8 cellular contexts compared by ENCODE assay signal in genomic region chr2:28567076-28567471, GRCh38.
DNase-seq lines count a peak whose midpoint lies in the region; ATAC-seq, FAIRE-seq and TF ChIP-seq lines count a peak whose summit lies in the region.

No MANE protein-coding gene starts in this region.

- H3K4me3 ChIP-seq in BE2C (ENCODE audit: low read depth, low read length) (peak overlapping the region; percentile 89), RWPE2 (ENCODE audit: severe bottlenecking) (peak overlapping the region; percentile 29), muscle layer of colon (ENCODE audit: low read depth in 1 of 2, low read length in 2 of 2) (peak overlapping the region; percentile 88 to 90)
- H3K4me3 ChIP-seq in effector memory CD4-positive, alpha-beta T cell (ENCODE audit: insufficient read depth, low read depth, low read length, poor library complexity, severe bottlenecking): peak overlapping the region; percentile 72

- no peak for FAIRE-seq in H54 (lab: Jason Lieb, UNC)
- FAIRE-seq in urothelium cell line (lab: Jason Lieb, UNC): no peak

- ATAC-seq in RWPE2 (ENCODE audit: low read depth) (no peak), GM18870 (IDR thresholded peaks at IDR 0.05; ENCODE audit: unreplicated experiment) (no peak), HG03097 (IDR thresholded peaks at IDR 0.05; ENCODE audit: low FRiP score, unreplicated experiment) (no peak)

- H3K27me3 ChIP-seq in BE2C (no peaks in the 10 kb centered on the region), RWPE2 (ENCODE audit: insufficient read depth, poor library complexity, severe bottlenecking) (no peaks in the 10 kb centered on the region), muscle layer of colon (ENCODE audit: control insufficient read depth in 1 of 2, insufficient read depth in 2 of 2, low read length in 2 of 2) (no peaks in the 10 kb centered on the region)
- no peaks in the 10 kb centered on the region for H3K27me3 ChIP-seq in effector memory CD4-positive, alpha-beta T cell (replicated peaks; ENCODE audit: control insufficient read depth, insufficient read depth, low read length, poor library complexity, severe bottlenecking)

- peak overlapping the region; percentile 88 for H3K27ac ChIP-seq in RWPE2 (ENCODE audit: poor library complexity, severe bottlenecking)
- peak overlapping the region; percentile 56 for H3K27ac ChIP-seq in effector memory CD4-positive, alpha-beta T cell (ENCODE audit: insufficient read depth, low read length, poor library complexity, severe bottlenecking)
- H3K27ac ChIP-seq in muscle layer of colon (ENCODE audit: low read depth, low read length): peak overlapping the region; percentile 54

- no peak overlapping the region for H3K9ac ChIP-seq in muscle layer of colon (ENCODE audit: low read length)

- H3K36me3 ChIP-seq in BE2C (no peaks in the 10 kb centered on the region), RWPE2 (ENCODE audit: low read depth) (no peaks in the 10 kb centered on the region), muscle layer of colon (ENCODE audit: insufficient read depth, low read length) (no peaks in the 10 kb centered on the region)
- H3K36me3 ChIP-seq in effector memory CD4-positive, alpha-beta T cell (ENCODE audit: control insufficient read depth, insufficient read depth, low read length): no peaks in the 10 kb centered on the region

- peak; percentile 34 for DNase-seq in BE2C
- peak; percentile 30 for DNase-seq in H54 (ENCODE audit: insufficient read length, low spot score)
- no peak for DNase-seq in RWPE2 (ENCODE audit: low spot score)
- DNase-seq in effector memory CD4-positive, alpha-beta T cell: peak in 1 of 3 donors; percentile 18
- peak; percentile 50 for DNase-seq in urothelium cell line (ENCODE audit: low spot score)

- TF ChIP-seq POLR2A in H54 (IDR thresholded peaks at IDR 0.05; ENCODE audit: low read depth, low read length): no peak

- no peak for TF ChIP-seq CTCF in BE2C (IDR thresholded peaks at IDR 0.05; ENCODE audit: low read depth, low read length)
- peak; percentile 92 for TF ChIP-seq CTCF in RWPE2 (IDR thresholded peaks at IDR 0.05; ENCODE audit: poor library complexity, severe bottlenecking)

- H3K4me1 ChIP-seq in BE2C (no peaks in the 10 kb centered on the region), RWPE2 (ENCODE audit: insufficient read depth, poor library complexity, severe bottlenecking) (peaks cover 24% of the 10 kb centered on the region), muscle layer of colon (ENCODE audit: insufficient read depth, low read length) (peaks cover 3% of the 10 kb centered on the region)
- peaks cover 10% of the 10 kb centered on the region for H3K4me1 ChIP-seq in effector memory CD4-positive, alpha-beta T cell (ENCODE audit: control insufficient read depth, insufficient read depth, low read length, poor library complexity, severe bottlenecking)

- H3K9me3 ChIP-seq in BE2C (no peaks in the 10 kb centered on the region), RWPE2 (ENCODE audit: severe bottlenecking) (no peaks in the 10 kb centered on the region), muscle layer of colon (ENCODE audit: low read length) (no peaks in the 10 kb centered on the region)
- H3K9me3 ChIP-seq in effector memory CD4-positive, alpha-beta T cell (ENCODE audit: control insufficient read depth, low read length): no peaks in the 10 kb centered on the region

Comparison
In these comparisons a context has a peak if more than half of its experiments do, and no peak if none do; other contexts are left out.
1. H3K4me3 ChIP-seq: peak in every context shown above with its lines; median percentile 89 in BE2C; 89 in muscle layer of colon; 72 in effector memory CD4-positive, alpha-beta T cell; 29 in RWPE2.